In the genomic region with DNA sequence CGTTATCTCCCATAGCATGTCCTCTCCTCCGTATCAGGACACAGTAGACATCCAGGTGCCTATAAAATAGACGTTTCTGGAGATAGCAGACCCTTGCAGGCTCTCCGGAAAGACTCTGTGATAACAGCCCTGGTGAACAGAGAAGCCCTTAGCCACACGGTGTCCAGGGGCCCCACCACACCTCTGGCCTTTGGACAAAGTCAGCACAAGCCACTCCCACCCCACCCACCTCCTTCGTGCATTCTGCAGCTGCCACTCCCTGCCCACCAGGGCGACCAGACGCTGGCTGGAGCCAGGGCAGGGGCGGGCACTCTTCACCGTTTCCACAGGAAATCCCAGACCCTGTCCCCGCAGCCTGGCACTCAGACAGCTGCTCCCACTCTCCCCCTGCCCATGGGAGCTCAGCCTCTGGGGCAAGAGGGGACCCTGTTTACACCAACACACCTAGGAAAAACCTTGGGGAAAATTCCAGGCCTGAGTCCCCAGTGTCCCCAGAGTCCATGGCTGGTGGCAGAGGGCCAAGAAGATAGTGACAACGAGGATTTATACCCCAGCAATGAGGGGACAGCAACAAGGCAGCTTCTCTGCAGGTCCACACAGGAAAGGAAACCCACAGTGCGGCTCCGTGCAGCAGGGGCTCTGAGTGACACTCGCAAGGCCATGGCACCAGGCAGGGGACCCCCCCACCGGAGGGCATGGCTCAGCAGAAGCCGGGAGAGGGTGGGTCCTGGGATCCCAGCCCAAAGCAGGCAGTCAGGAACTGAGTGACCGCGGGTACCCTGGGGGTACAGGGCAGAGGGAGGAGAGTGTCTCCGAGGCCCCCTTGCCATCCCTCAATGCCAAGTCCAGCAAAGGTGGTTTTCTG, we compare ENCODE assay signal across 1 cellular context.
TF ChIP-seq lines count a peak whose summit lies in the region.

No MANE protein-coding gene starts in this region.

TF ChIP-seq in HepG2, 621 proteins besides CTCF, POLR2A, EP300 and RAD21 (continued from another document):
- no peak for TF ChIP-seq ZNF274 (CRISPR knock-in tag; IDR thresholded peaks at IDR 0.05)
- no peak for TF ChIP-seq SRF (IDR thresholded peaks at IDR 0.05; ENCODE audit: low read depth, low read length)
- TF ChIP-seq ZNF564 (CRISPR knock-in tag; IDR thresholded peaks at IDR 0.05): 0 out of 2 replicates have a peak, but pooled peaks have one; percentile 26
- TF ChIP-seq, protein P1, sequence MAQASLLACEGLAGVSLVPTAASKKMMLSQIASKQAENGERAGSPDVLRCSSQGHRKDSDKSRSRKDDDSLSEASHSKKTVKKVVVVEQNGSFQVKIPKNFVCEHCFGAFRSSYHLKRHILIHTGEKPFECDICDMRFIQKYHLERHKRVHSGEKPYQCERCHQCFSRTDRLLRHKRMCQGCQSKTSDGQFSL (CRISPR knock-in tag; IDR thresholded peaks at IDR 0.05): no peak
- TF ChIP-seq KDM5B (CRISPR knock-in tag; IDR thresholded peaks at IDR 0.05; ENCODE audit: borderline replicate concordance): 0 out of 2 replicates have a peak, but pooled peaks have one; percentile 39
- TF ChIP-seq, protein P2, sequence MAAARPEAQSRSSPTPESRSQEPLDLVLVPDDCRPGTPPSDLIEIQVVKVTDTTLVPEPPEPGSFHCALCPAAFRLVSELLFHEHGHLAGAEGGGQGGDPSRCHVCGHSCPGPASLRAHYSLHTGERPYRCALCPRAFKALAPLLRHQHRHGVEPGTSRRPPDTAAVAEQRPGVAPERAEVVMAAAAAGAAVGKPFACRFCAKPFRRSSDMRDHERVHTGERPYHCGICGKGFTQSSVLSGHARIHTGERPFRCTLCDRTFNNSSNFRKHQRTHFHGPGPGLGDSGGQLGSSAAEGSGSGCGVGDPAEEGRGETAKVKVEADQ (CRISPR knock-in tag; IDR thresholded peaks at IDR 0.05; ENCODE audit: borderline replicate concordance): no peak
- TF ChIP-seq, protein P3, sequence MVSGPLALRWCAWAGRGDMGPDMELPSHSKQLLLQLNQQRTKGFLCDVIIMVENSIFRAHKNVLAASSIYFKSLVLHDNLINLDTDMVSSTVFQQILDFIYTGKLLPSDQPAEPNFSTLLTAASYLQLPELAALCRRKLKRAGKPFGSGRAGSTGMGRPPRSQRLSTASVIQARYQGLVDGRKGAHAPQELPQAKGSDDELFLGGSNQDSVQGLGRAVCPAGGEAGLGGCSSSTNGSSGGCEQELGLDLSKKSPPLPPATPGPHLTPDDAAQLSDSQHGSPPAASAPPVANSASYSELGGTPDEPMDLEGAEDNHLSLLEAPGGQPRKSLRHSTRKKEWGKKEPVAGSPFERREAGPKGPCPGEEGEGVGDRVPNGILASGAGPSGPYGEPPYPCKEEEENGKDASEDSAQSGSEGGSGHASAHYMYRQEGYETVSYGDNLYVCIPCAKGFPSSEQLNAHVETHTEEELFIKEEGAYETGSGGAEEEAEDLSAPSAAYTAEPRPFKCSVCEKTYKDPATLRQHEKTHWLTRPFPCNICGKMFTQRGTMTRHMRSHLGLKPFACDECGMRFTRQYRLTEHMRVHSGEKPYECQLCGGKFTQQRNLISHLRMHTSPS (CRISPR knock-in tag; IDR thresholded peaks at IDR 0.05; ENCODE audit: low read depth): 0 out of 2 replicates have a peak, but pooled peaks have one; percentile 58
- no peak for TF ChIP-seq NR2F2 (IDR thresholded peaks at IDR 0.05; ENCODE audit: borderline replicate concordance, low read depth)
- no peak for TF ChIP-seq HOXA9 (CRISPR knock-in tag; IDR thresholded peaks at IDR 0.05; ENCODE audit: borderline replicate concordance)
- TF ChIP-seq ETV5 (CRISPR knock-in tag; IDR thresholded peaks at IDR 0.05; ENCODE audit: borderline replicate concordance): 0 out of 2 replicates have a peak, but pooled peaks have one; percentile 20
- TF ChIP-seq SPEN (CRISPR knock-in tag; IDR thresholded peaks at IDR 0.05; ENCODE audit: low read depth): 0 out of 2 replicates have a peak, but pooled peaks have one; percentile 28
- TF ChIP-seq ZNF883 (CRISPR knock-in tag; IDR thresholded peaks at IDR 0.05; ENCODE audit: not compliant biosample characterization): no peak
- no peak for TF ChIP-seq ZNF780A (CRISPR knock-in tag; IDR thresholded peaks at IDR 0.05)
- peak; percentile 30; the same call in 1 of the 2 replicates for TF ChIP-seq HDAC2 (CRISPR knock-in tag; IDR thresholded peaks at IDR 0.05)
- TF ChIP-seq, protein P4, sequence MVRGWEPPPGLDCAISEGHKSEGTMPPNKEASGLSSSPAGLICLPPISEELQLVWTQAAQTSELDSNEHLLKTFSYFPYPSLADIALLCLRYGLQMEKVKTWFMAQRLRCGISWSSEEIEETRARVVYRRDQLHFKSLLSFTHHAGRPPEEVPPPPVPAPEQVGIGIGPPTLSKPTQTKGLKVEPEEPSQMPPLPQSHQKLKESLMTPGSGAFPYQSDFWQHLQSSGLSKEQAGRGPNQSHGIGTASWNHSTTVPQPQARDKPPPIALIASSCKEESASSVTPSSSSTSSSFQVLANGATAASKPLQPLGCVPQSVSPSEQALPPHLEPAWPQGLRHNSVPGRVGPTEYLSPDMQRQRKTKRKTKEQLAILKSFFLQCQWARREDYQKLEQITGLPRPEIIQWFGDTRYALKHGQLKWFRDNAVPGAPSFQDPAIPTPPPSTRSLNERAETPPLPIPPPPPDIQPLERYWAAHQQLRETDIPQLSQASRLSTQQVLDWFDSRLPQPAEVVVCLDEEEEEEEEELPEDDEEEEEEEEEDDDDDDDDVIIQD (CRISPR knock-in tag; IDR thresholded peaks at IDR 0.05; ENCODE audit: low read depth): no peak
- peak; percentile 50; the same call in 1 of the 2 replicates for TF ChIP-seq HNF4A (CRISPR knock-in tag; IDR thresholded peaks at IDR 0.05)
- no peak for TF ChIP-seq ELF1 (CRISPR knock-in tag; IDR thresholded peaks at IDR 0.05)
- TF ChIP-seq ZNF383 (CRISPR knock-in tag; IDR thresholded peaks at IDR 0.05; ENCODE audit: borderline replicate concordance): no peak
- no peak for TF ChIP-seq RBM39 (IDR thresholded peaks at IDR 0.05; ENCODE audit: low read depth, low read length, poor library complexity, severe bottlenecking)
- peak; percentile 93 for TF ChIP-seq HNRNPL (IDR thresholded peaks at IDR 0.05; ENCODE audit: low read depth, low read length)
- peak; percentile 32; the same call in 1 of the 2 replicates for TF ChIP-seq ZNF772 (CRISPR knock-in tag; IDR thresholded peaks at IDR 0.05)
- TF ChIP-seq CCAR2 (optimal IDR thresholded peaks at IDR 0.05; ENCODE audit: low read depth, low read length): no peak
- 0 out of 2 replicates have a peak, but pooled peaks have one; percentile 38 for TF ChIP-seq HNF4G (IDR thresholded peaks at IDR 0.05; ENCODE audit: borderline replicate concordance, low read depth, low read length)
- TF ChIP-seq HNF4G (CRISPR knock-in tag; IDR thresholded peaks at IDR 0.05; ENCODE audit: borderline replicate concordance, low read depth): peak; percentile 24; the same call in 1 of the 2 replicates
- TF ChIP-seq, protein P5, sequence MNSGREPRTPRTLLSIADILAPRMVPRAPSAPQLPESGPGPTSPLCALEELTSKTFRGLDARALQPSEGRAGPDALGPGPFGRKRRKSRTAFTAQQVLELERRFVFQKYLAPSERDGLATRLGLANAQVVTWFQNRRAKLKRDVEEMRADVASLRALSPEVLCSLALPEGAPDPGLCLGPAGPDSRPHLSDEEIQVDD (CRISPR knock-in tag; IDR thresholded peaks at IDR 0.05; ENCODE audit: borderline replicate concordance): no peak
- 0 out of 2 replicates have a peak, but pooled peaks have one; percentile 46 for TF ChIP-seq SP5 (CRISPR knock-in tag; IDR thresholded peaks at IDR 0.05; ENCODE audit: borderline replicate concordance, low read depth)
- TF ChIP-seq, protein P6, sequence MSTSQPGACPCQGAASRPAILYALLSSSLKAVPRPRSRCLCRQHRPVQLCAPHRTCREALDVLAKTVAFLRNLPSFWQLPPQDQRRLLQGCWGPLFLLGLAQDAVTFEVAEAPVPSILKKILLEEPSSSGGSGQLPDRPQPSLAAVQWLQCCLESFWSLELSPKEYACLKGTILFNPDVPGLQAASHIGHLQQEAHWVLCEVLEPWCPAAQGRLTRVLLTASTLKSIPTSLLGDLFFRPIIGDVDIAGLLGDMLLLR (CRISPR knock-in tag; IDR thresholded peaks at IDR 0.05): no peak
- peak; percentile 52; the same call in 1 of the 2 replicates for TF ChIP-seq ZBTB7B (CRISPR knock-in tag; IDR thresholded peaks at IDR 0.05)
- 0 out of 2 replicates have a peak, but pooled peaks have one; percentile 29 for TF ChIP-seq TGIF2 (CRISPR knock-in tag; IDR thresholded peaks at IDR 0.05)
- TF ChIP-seq NR2F6 (IDR thresholded peaks at IDR 0.05): no peak
- 0 out of 2 replicates have a peak, but pooled peaks have one; percentile 15 for TF ChIP-seq NR2F6 (CRISPR knock-in tag; IDR thresholded peaks at IDR 0.05)
- no peak for TF ChIP-seq ZNF720 (CRISPR knock-in tag; IDR thresholded peaks at IDR 0.05)
- TF ChIP-seq BCL6 (CRISPR knock-in tag; IDR thresholded peaks at IDR 0.05): no peak
- peak; percentile 35; the same call in 1 of the 2 replicates for TF ChIP-seq PHF21A (CRISPR knock-in tag; IDR thresholded peaks at IDR 0.05)
- no peak for TF ChIP-seq SETDB1 (CRISPR knock-in tag; IDR thresholded peaks at IDR 0.05; ENCODE audit: borderline replicate concordance)
- TF ChIP-seq, protein P7, sequence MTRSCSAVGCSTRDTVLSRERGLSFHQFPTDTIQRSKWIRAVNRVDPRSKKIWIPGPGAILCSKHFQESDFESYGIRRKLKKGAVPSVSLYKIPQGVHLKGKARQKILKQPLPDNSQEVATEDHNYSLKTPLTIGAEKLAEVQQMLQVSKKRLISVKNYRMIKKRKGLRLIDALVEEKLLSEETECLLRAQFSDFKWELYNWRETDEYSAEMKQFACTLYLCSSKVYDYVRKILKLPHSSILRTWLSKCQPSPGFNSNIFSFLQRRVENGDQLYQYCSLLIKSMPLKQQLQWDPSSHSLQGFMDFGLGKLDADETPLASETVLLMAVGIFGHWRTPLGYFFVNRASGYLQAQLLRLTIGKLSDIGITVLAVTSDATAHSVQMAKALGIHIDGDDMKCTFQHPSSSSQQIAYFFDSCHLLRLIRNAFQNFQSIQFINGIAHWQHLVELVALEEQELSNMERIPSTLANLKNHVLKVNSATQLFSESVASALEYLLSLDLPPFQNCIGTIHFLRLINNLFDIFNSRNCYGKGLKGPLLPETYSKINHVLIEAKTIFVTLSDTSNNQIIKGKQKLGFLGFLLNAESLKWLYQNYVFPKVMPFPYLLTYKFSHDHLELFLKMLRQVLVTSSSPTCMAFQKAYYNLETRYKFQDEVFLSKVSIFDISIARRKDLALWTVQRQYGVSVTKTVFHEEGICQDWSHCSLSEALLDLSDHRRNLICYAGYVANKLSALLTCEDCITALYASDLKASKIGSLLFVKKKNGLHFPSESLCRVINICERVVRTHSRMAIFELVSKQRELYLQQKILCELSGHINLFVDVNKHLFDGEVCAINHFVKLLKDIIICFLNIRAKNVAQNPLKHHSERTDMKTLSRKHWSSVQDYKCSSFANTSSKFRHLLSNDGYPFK (CRISPR knock-in tag; IDR thresholded peaks at IDR 0.05; ENCODE audit: borderline replicate concordance): 0 out of 2 replicates have a peak, but pooled peaks have one; percentile 22
